In genomic region chr7:112383671-112384417, GRCh38 we compare ENCODE assay signal across 9 cellular contexts.
DNase-seq lines count a peak whose midpoint lies in the region; ATAC-seq and TF ChIP-seq lines count a peak whose summit lies in the region.
"Had no signal": no experiment of that assay in that cellular context is flagged by ENCODE, and none has a peak within 500 bp of the region (broad histone marks: within the 10 kb centered on the region; RNA-seq: fewer than 3 reads in every experiment).

No MANE protein-coding gene starts in this region.

- POLR2A ChIA-PET in activated CD8-positive, alpha-beta T cell treated with anti-CD3 and anti-CD28 coated beads for 36 hours (lab: Charles Lee): no interaction called here
- POLR2A ChIA-PET in activated CD8-positive, alpha-beta T cell treated with anti-CD3 and anti-CD28 coated beads, Interleukin-2, amount 10 ng/mL, durations not matched to agents 7 days and 5 days (lab: Charles Lee): no interaction called here

- TF ChIP-seq CTCF in activated CD8-positive, alpha-beta T cell treated with anti-CD3 and anti-CD28 coated beads for 36 hours (IDR thresholded peaks at IDR 0.05): no peak
- TF ChIP-seq CTCF in cardiac fibroblast (IDR thresholded peaks at IDR 0.05; ENCODE audit: low read depth, low read length) (no peak), type B pancreatic cell (conservative IDR thresholded peaks at IDR 0.05) (no peak)

- intact Hi-C loops in activated CD8-positive, alpha-beta T cell treated with anti-CD3 and anti-CD28 coated beads for 36 hours (cut with micrococcal nuclease): no loop called here

- H3K27me3 Mint-ChIP-seq in activated CD8-positive, alpha-beta T cell treated with anti-CD3 and anti-CD28 coated beads for 36 hours: peaks cover 12% of the 10 kb centered on the region
- H3K27me3 Mint-ChIP-seq in activated CD8-positive, alpha-beta T cell treated with anti-CD3 and anti-CD28 coated beads, Interleukin-2, amount 10 ng/mL, durations not matched to agents 7 days and 5 days (ENCODE audit: low read depth): peaks cover 20% of the 10 kb centered on the region
- H3K27me3 Mint-ChIP-seq in type B pancreatic cell: no peaks in the 10 kb centered on the region

- no peaks in the 10 kb centered on the region for H3K36me3 Mint-ChIP-seq in activated CD8-positive, alpha-beta T cell treated with anti-CD3 and anti-CD28 coated beads for 36 hours (ENCODE audit: low read depth)
- no peaks in the 10 kb centered on the region for H3K36me3 Mint-ChIP-seq in activated CD8-positive, alpha-beta T cell treated with anti-CD3 and anti-CD28 coated beads, Interleukin-2, amount 10 ng/mL, durations not matched to agents 7 days and 5 days (ENCODE audit: low read depth)
- H3K36me3 Mint-ChIP-seq in type B pancreatic cell: no peaks in the 10 kb centered on the region

- peaks cover 3% of the 10 kb centered on the region for H3K9me3 Mint-ChIP-seq in activated CD8-positive, alpha-beta T cell treated with anti-CD3 and anti-CD28 coated beads for 36 hours
- H3K9me3 Mint-ChIP-seq in activated CD8-positive, alpha-beta T cell treated with anti-CD3 and anti-CD28 coated beads, Interleukin-2, amount 10 ng/mL, durations not matched to agents 7 days and 5 days (ENCODE audit: insufficient read depth): no peaks in the 10 kb centered on the region
- no peaks in the 10 kb centered on the region for H3K9me3 Mint-ChIP-seq in type B pancreatic cell

- no peak overlapping the region for H3K4me3 ChIP-seq in Jurkat, Clone E6-1 (ENCODE audit: low read length)
- H3K4me3 ChIP-seq in cardiac fibroblast (replicated peaks in 1 of 2; ENCODE audit: low read depth in 2 of 2, low read length in 2 of 2): no peak overlapping the region

- peaks cover 12% of the 10 kb centered on the region for H3K4me1 Mint-ChIP-seq in activated CD8-positive, alpha-beta T cell treated with anti-CD3 and anti-CD28 coated beads for 36 hours (ENCODE audit: low read depth)
- peaks cover 9% of the 10 kb centered on the region for H3K4me1 Mint-ChIP-seq in activated CD8-positive, alpha-beta T cell treated with anti-CD3 and anti-CD28 coated beads, Interleukin-2, amount 10 ng/mL, durations not matched to agents 7 days and 5 days (ENCODE audit: low read depth)
- H3K4me1 Mint-ChIP-seq in type B pancreatic cell (ENCODE audit: unreplicated experiment): peaks cover 5% of the 10 kb centered on the region

- peak; percentile 64 for ATAC-seq in activated CD8-positive, alpha-beta T cell treated with anti-CD3 and anti-CD28 coated beads for 36 hours
- no peak for ATAC-seq in activated CD8-positive, alpha-beta T cell treated with anti-CD3 and anti-CD28 coated beads, Interleukin-2, amount 10 ng/mL, durations not matched to agents 7 days and 5 days
- ATAC-seq in GM21825 (IDR thresholded peaks at IDR 0.05; ENCODE audit: unreplicated experiment): no peak

- no peak overlapping the region for H3K4me3 Mint-ChIP-seq in activated CD8-positive, alpha-beta T cell treated with anti-CD3 and anti-CD28 coated beads for 36 hours
- H3K4me3 Mint-ChIP-seq in activated CD8-positive, alpha-beta T cell treated with anti-CD3 and anti-CD28 coated beads, Interleukin-2, amount 10 ng/mL, durations not matched to agents 7 days and 5 days: no peak overlapping the region
- H3K4me3 Mint-ChIP-seq in type B pancreatic cell: no peak overlapping the region

- no peak overlapping the region for H3K27ac Mint-ChIP-seq in activated CD8-positive, alpha-beta T cell treated with anti-CD3 and anti-CD28 coated beads for 36 hours
- H3K27ac Mint-ChIP-seq in activated CD8-positive, alpha-beta T cell treated with anti-CD3 and anti-CD28 coated beads, Interleukin-2, amount 10 ng/mL, durations not matched to agents 7 days and 5 days: no peak overlapping the region
- no peak overlapping the region for H3K27ac Mint-ChIP-seq in type B pancreatic cell

- peak; percentile 12 for DNase-seq in activated CD8-positive, alpha-beta T cell treated with anti-CD3 and anti-CD28 coated beads for 36 hours
- no peak for DNase-seq in activated CD8-positive, alpha-beta T cell treated with anti-CD3 and anti-CD28 coated beads, Interleukin-2, amount 10 ng/mL, durations not matched to agents 7 days and 5 days
- DNase-seq in Jurkat, Clone E6-1 (ENCODE audit: low read depth, low spot score): peak; percentile 51
- DNase-seq in cardiac fibroblast (ENCODE audit: low read depth in 2 of 2) (peak; percentile 46 to 49), pons (ENCODE audit: low spot score) (peak; percentile 42), type B pancreatic cell (ENCODE audit: extremely low spot score, unreplicated experiment) (no peak), HuH-7 (ENCODE audit: low spot score) (no peak)
- DNase-seq: T-helper 9 cell had no signal

- CTCF ChIA-PET in activated CD8-positive, alpha-beta T cell treated with anti-CD3 and anti-CD28 coated beads for 36 hours (lab: Charles Lee): interaction anchor here (1.0 kb wide), 1 partner anchor 648 kb away, joined by 3 read pairs; no protein-coding TSS in a partner anchor
- CTCF ChIA-PET in activated CD8-positive, alpha-beta T cell treated with anti-CD3 and anti-CD28 coated beads, Interleukin-2, amount 10 ng/mL, durations not matched to agents 7 days and 5 days (lab: Charles Lee): interaction anchor here (0.6 kb wide), 1 partner anchor 9 kb away, joined by 5 read pairs; no protein-coding TSS in a partner anchor

Comparison
In these comparisons a context has a peak if more than half of its experiments do, and no peak if none do; other contexts are left out.
1. DNase-seq: peak in activated CD8-positive, alpha-beta T cell treated with anti-CD3 and anti-CD28 coated beads for 36 hours (single experiment), Jurkat, Clone E6-1 (single experiment), cardiac fibroblast (2 of 2) and pons (single experiment); none in activated CD8-positive, alpha-beta T cell treated with anti-CD3 and anti-CD28 coated beads, Interleukin-2, amount 10 ng/mL, durations not matched to agents 7 days and 5 days (single experiment), type B pancreatic cell (single experiment) and HuH-7 (single experiment).